Comparison of ENCODE assay signal across 27 cellular contexts in genomic region chr5:113507601-113508000, GRCh38. TPM values are rescaled to one million over a fixed set of nuclear protein-coding genes. Genes with fewer than 3 reads are reported as not detected.
DNase-seq lines count a peak whose midpoint lies in the region; ATAC-seq and TF ChIP-seq lines count a peak whose summit lies in the region.
"Had no signal": no experiment of that assay in that cellular context is flagged by ENCODE, and none has a peak within 500 bp of the region (broad histone marks: within the 10 kb centered on the region; RNA-seq: fewer than 3 reads in every experiment).

No MANE protein-coding gene starts in this region.

- H3K4me3 ChIP-seq in ovary, result no peak overlapping the region
- H3K4me3 ChIP-seq: breast epithelium, neural progenitor cell, prostate gland, transverse colon had no signal

- TF ChIP-seq POLR2A in ovary (IDR thresholded peaks at IDR 0.05), result no peak

- no peak overlapping the region for H3K4me3 Mint-ChIP-seq in natural killer cell treated with Interleukin-12 subunit alpha and Interleukin-12 subunit beta and Interleukin-15 and Interleukin-18, amount 100 ng/mL, for 72 hours
- H3K4me3 Mint-ChIP-seq: mesothelial cell of epicardium, neural progenitor cell, T-cell had no signal

- H3K27me3 Mint-ChIP-seq in natural killer cell treated with Interleukin-12 subunit alpha and Interleukin-12 subunit beta and Interleukin-15 and Interleukin-18, amount 100 ng/mL, for 72 hours, result peaks cover 34 to 37% of the 10 kb centered on the region in 2 donors

- in situ Hi-C loops in KBM-7 (cut with MboI; ENCODE audit: low pct_unique_long_range_greater_than_20kb, low sequenced_read_pairs), result loop anchor here (25.0 kb wide), 1 partner anchor 170 kb away; no protein-coding TSS in a partner anchor

- no peak overlapping the region for H3K27ac ChIP-seq in ovary
- H3K27ac ChIP-seq: breast epithelium, neural progenitor cell, prostate gland, transverse colon had no signal

- TF ChIP-seq EP300 in ovary (IDR thresholded peaks at IDR 0.05), result no peak

- no peak for TF ChIP-seq CTCF in ovary (IDR thresholded peaks at IDR 0.05)

- no peaks in the 10 kb centered on the region for H3K4me1 ChIP-seq in ovary (ENCODE audit: insufficient read depth)
- H3K4me1 ChIP-seq: breast epithelium, neural progenitor cell, prostate gland, transverse colon had no signal

- no peaks in the 10 kb centered on the region for H3K36me3 ChIP-seq in ovary
- H3K36me3 ChIP-seq: breast epithelium, neural progenitor cell, prostate gland, transverse colon had no signal

- H3K4me1 Mint-ChIP-seq in natural killer cell treated with Interleukin-12 subunit alpha and Interleukin-12 subunit beta and Interleukin-15 and Interleukin-18, amount 100 ng/mL, for 72 hours (ENCODE audit: low read depth in 2 of 2), result peaks cover 11 to 12% of the 10 kb centered on the region in 2 donors
- H3K4me1 Mint-ChIP-seq: mesothelial cell of epicardium, neural progenitor cell had no signal

- no peaks in the 10 kb centered on the region for H3K36me3 Mint-ChIP-seq in natural killer cell treated with Interleukin-12 subunit alpha and Interleukin-12 subunit beta and Interleukin-15 and Interleukin-18, amount 100 ng/mL, for 72 hours
- peaks cover 0 to 1% of the 10 kb centered on the region in 2 donors for H3K36me3 Mint-ChIP-seq in activated naive CD4-positive, alpha-beta T cell treated with anti-CD3 and anti-CD28 coated beads, Interleukin-2, amount 50 U/mL, for 72 hours
- H3K36me3 Mint-ChIP-seq: mesothelial cell of epicardium, neural progenitor cell, T-cell had no signal

- DNase-seq in SIG-M5 treated with dmso at 0.1 percent for 504 hours (lab: John Stamatoyannopoulos, UW; ENCODE audit: unreplicated experiment) (peak; percentile 35), SIG-M5 (lab: John Stamatoyannopoulos, UW) (no peak), KBM-7 (peak; percentile 35), RPMI8226 (peak; percentile 22), ovary (no peak)
- DNase-seq in natural killer cell treated with Interleukin-12 subunit alpha and Interleukin-12 subunit beta and Interleukin-15 and Interleukin-18, amount 100 ng/mL, for 72 hours (ENCODE audit: low spot score), result no peak
- DNase-seq in activated naive CD4-positive, alpha-beta T cell treated with anti-CD3 and anti-CD28 coated beads, Interleukin-2, amount 50 U/mL, for 72 hours (ENCODE audit: low spot score in 2 of 2), result no peak
- DNase-seq: 8988T; activated CD4-positive, alpha-beta T cell treated with anti-CD3 and anti-CD28 coated beads for 4 hours; activated CD8-positive, alpha-beta memory T cell treated with anti-CD3 and anti-CD28 coated beads, Interleukin-2, amount 50 U/mL, for 48 hours; activated effector memory CD4-positive, alpha-beta T cell treated with Interleukin-2 at 50 U/mL for 16 hours; COR-L47; cortex of kidney; DMS79 treated with DMSO at 0.1 percent for 48 hours; glutamatergic neuron; NCI-H1092 treated with DMSO at 0.1 percent for 48 hours; NCI-H2081; NCI-H446; stimulated activated naive CD4-positive, alpha-beta T cell; T-cell; transverse colon had no signal

- intact Hi-C loops in ovary (cut with DNase I), result no loop called here

- peak; percentile 67 to 69 for ATAC-seq in natural killer cell treated with Interleukin-12 subunit alpha and Interleukin-12 subunit beta and Interleukin-15 and Interleukin-18, amount 100 ng/mL, for 72 hours
- no peak for ATAC-seq in activated naive CD4-positive, alpha-beta T cell treated with anti-CD3 and anti-CD28 coated beads, Interleukin-2, amount 50 U/mL, for 72 hours
- no peak for ATAC-seq in GM21723 (IDR thresholded peaks at IDR 0.05; ENCODE audit: unreplicated experiment)
- ATAC-seq: left lobe of liver, T-cell had no signal

- no peaks in the 10 kb centered on the region for H3K9me3 Mint-ChIP-seq in natural killer cell treated with Interleukin-12 subunit alpha and Interleukin-12 subunit beta and Interleukin-15 and Interleukin-18, amount 100 ng/mL, for 72 hours
- H3K9me3 Mint-ChIP-seq in activated naive CD4-positive, alpha-beta T cell treated with anti-CD3 and anti-CD28 coated beads, Interleukin-2, amount 50 U/mL, for 72 hours, result no peaks in the 10 kb centered on the region
- H3K9me3 Mint-ChIP-seq: mesothelial cell of epicardium, neural progenitor cell, T-cell had no signal

- no peaks in the 10 kb centered on the region for H3K27me3 ChIP-seq in ovary
- H3K27me3 ChIP-seq: breast epithelium, neural progenitor cell, transverse colon had no signal

- no peaks in the 10 kb centered on the region for H3K9me3 ChIP-seq in ovary
- H3K9me3 ChIP-seq: breast epithelium, prostate gland, transverse colon had no signal

- H3K27ac Mint-ChIP-seq in natural killer cell treated with Interleukin-12 subunit alpha and Interleukin-12 subunit beta and Interleukin-15 and Interleukin-18, amount 100 ng/mL, for 72 hours, result peak overlapping the region in 1 of 2 donors; percentile 5
- no peak overlapping the region for H3K27ac Mint-ChIP-seq in activated naive CD4-positive, alpha-beta T cell treated with anti-CD3 and anti-CD28 coated beads, Interleukin-2, amount 50 U/mL, for 72 hours
- H3K27ac Mint-ChIP-seq: mesothelial cell of epicardium, neural progenitor cell, T-cell had no signal

RNA-seq across cellular contexts. Expression of gene YTHDC2, which starts 5.9 kb away (rescaled TPM):
- 10 to 100 TPM; 23.1 to 37.6 TPM for total RNA-seq in natural killer cell treated with Interleukin-12 subunit alpha and Interleukin-12 subunit beta and Interleukin-15 and Interleukin-18, amount 100 ng/mL, for 72 hours
- 10 to 100 TPM; 22.2 to 29.7 TPM for total RNA-seq in activated naive CD4-positive, alpha-beta T cell treated with anti-CD3 and anti-CD28 coated beads, Interleukin-2, amount 50 U/mL, for 72 hours
- 10 to 100 TPM; 21.8 to 36.2 (median 23.7) TPM for total RNA-seq in ovary
- polyA plus RNA-seq in ovary, result 10 to 100 TPM in 1 of 2 donors, 1 to 10 TPM in 1; 9.1 to 13.2 TPM

RNA-seq across cellular contexts. Expression of gene MCC, which starts 19.3 kb away (rescaled TPM):
- total RNA-seq in natural killer cell treated with Interleukin-12 subunit alpha and Interleukin-12 subunit beta and Interleukin-15 and Interleukin-18, amount 100 ng/mL, for 72 hours, result 1 to 10 TPM in 1 of 2 donors, under 1 TPM in 1; 0.45 to 3.8 TPM
- 1 to 10 TPM in 1 of 2 donors, under 1 TPM in 1; 0.89 to 3.3 TPM for total RNA-seq in activated naive CD4-positive, alpha-beta T cell treated with anti-CD3 and anti-CD28 coated beads, Interleukin-2, amount 50 U/mL, for 72 hours
- total RNA-seq in ovary, result 100 to 1,000 TPM in 5 of 7 donors, 10 to 100 TPM in 2; 53.1 to 262 (median 122) TPM
- polyA plus RNA-seq in ovary, result 10 to 100 TPM; 29.8 to 44.0 TPM

Comparison
In these comparisons a context has a peak if more than half of its experiments do, and no peak if none do; other contexts are left out.
1. DNase-seq: peak in SIG-M5 treated with dmso at 0.1 percent for 504 hours (single experiment), KBM-7 (single experiment) and RPMI8226 (single experiment); none in SIG-M5 (single experiment), natural killer cell treated with Interleukin-12 subunit alpha and Interleukin-12 subunit beta and Interleukin-15 and Interleukin-18, amount 100 ng/mL, for 72 hours (single experiment), activated naive CD4-positive, alpha-beta T cell treated with anti-CD3 and anti-CD28 coated beads, Interleukin-2, amount 50 U/mL, for 72 hours (0 of 2) and ovary (0 of 5).
2. ATAC-seq: peak in natural killer cell treated with Interleukin-12 subunit alpha and Interleukin-12 subunit beta and Interleukin-15 and Interleukin-18, amount 100 ng/mL, for 72 hours (2 of 2); none in activated naive CD4-positive, alpha-beta T cell treated with anti-CD3 and anti-CD28 coated beads, Interleukin-2, amount 50 U/mL, for 72 hours (0 of 2) and GM21723 (single experiment).
3. RNA of gene MCC, which starts 19.3 kb away (total RNA-seq): 53.1 to 262 TPM in ovary; 0.45 to 3.8 TPM in natural killer cell treated with Interleukin-12 subunit alpha and Interleukin-12 subunit beta and Interleukin-15 and Interleukin-18, amount 100 ng/mL, for 72 hours and 0.89 to 3.3 TPM in activated naive CD4-positive, alpha-beta T cell treated with anti-CD3 and anti-CD28 coated beads, Interleukin-2, amount 50 U/mL, for 72 hours; every median in the first group is over 10 times any median in the second.